Comparison of ENCODE assay signal across 21 cellular contexts in genomic region chr5:53233653-53234405, GRCh38.
A peak's percentile ranks its signal among the peaks of the same experiment; 100 is the strongest.
DNase-seq lines count a peak whose midpoint lies in the region; ATAC-seq and TF ChIP-seq lines count a peak whose summit lies in the region.
"Had no signal": no experiment of that assay in that cellular context is flagged by ENCODE, and none has a peak within 500 bp of the region (broad histone marks: within the 10 kb centered on the region; RNA-seq: fewer than 3 reads in every experiment).

No MANE protein-coding gene starts in this region.

- no peak for TF ChIP-seq POLR2A in IMR-90 (IDR thresholded peaks at IDR 0.05; ENCODE audit: low read depth, low read length)

- no peak overlapping the region for H4K8ac ChIP-seq in IMR-90 (ENCODE audit: low read depth in 2 of 2, low read length in 2 of 2)

- H3K27me3 ChIP-seq in SK-N-SH (ENCODE audit: insufficient read depth) (no peaks in the 10 kb centered on the region), IMR-90 (ENCODE audit: control insufficient read depth, insufficient read depth, low read length) (no peaks in the 10 kb centered on the region)
- H3K27me3 ChIP-seq: BE2C; BLaER1 treated with 17β-estradiol and CSF1 and Interleukin-3, amounts not matched to agents 10 nM and 100 nM had no signal

- no TSS peak for BruUV-seq in IMR-90 (replicated peaks; lab: Mats Ljungman, UMichigan)

- in situ Hi-C loops in IMR-90 (cut with MboI; ENCODE audit: low sequenced_read_pairs), result no loop called here

- H3K9me1 ChIP-seq in IMR-90 (ENCODE audit: insufficient read depth, low read length), result no peaks in the 10 kb centered on the region

- no peak overlapping the region for H2BK5ac ChIP-seq in IMR-90 (ENCODE audit: low read depth, low read length, poor library complexity, severe bottlenecking)

- H3K9me2 ChIP-seq in SK-N-SH, result no peaks in the 10 kb centered on the region

- H3K9me3 ChIP-seq in SK-N-SH, result no peaks in the 10 kb centered on the region
- H3K9me3 ChIP-seq in IMR-90 (ENCODE audit: control insufficient read depth, insufficient read depth, low read length), result peaks cover 8% of the 10 kb centered on the region; the same call in 1 of the 2 replicates
- H3K9me3 ChIP-seq: BE2C, HAP-1 had no signal

- H3K79me2 ChIP-seq in SK-N-SH (ENCODE audit: insufficient read depth), result no peaks in the 10 kb centered on the region

- H3K4ac ChIP-seq in IMR-90 (ENCODE audit: low read depth, low read length), result no peak overlapping the region

- H3K9ac ChIP-seq in SK-N-SH (no peak overlapping the region), IMR-90 (ENCODE audit: low read depth, low read length) (no peak overlapping the region)
- H3K9ac ChIP-seq: BLaER1 treated with 17β-estradiol and CSF1 and Interleukin-3, amounts not matched to agents 10 nM and 100 nM had no signal

- H3K18ac ChIP-seq in IMR-90 (ENCODE audit: low read depth, low read length), result no peak overlapping the region

- H3K4me3 ChIP-seq in SK-N-SH (ENCODE audit: low read depth in 2 of 2, low read length in 1 of 2) (no peak overlapping the region), IMR-90 (ENCODE audit: insufficient read depth, low read depth, low read length) (no peak overlapping the region), choroid plexus epithelial cell (ENCODE audit: low read depth, low read length) (no peak overlapping the region)
- H3K4me3 ChIP-seq: BLaER1 treated with 17β-estradiol and CSF1 and Interleukin-3, amounts not matched to agents 10 nM and 100 nM; HAP-1 had no signal

- no peak overlapping the region for H2BK120ac ChIP-seq in IMR-90 (ENCODE audit: low read depth, low read length)

- H3K36me3 ChIP-seq in SK-N-SH (replicated peaks in 1 of 2; ENCODE audit: control insufficient read depth in 1 of 2, insufficient read depth in 2 of 2, low read length in 1 of 2) (no peaks in the 10 kb centered on the region), IMR-90 (ENCODE audit: control insufficient read depth, insufficient read depth, low read length) (no peaks in the 10 kb centered on the region)
- H3K36me3 ChIP-seq: BE2C; BLaER1 treated with 17β-estradiol and CSF1 and Interleukin-3, amounts not matched to agents 10 nM and 100 nM; HAP-1 had no signal

- H3K4me1 ChIP-seq in SK-N-SH (ENCODE audit: control insufficient read depth in 1 of 2, insufficient read depth in 2 of 2, low read depth in 1 of 2, low read length in 1 of 2), result no peaks in the 10 kb centered on the region
- H3K4me1 ChIP-seq in IMR-90 (ENCODE audit: control insufficient read depth, insufficient read depth, low read length), result no peaks in the 10 kb centered on the region
- H3K4me1 ChIP-seq: BE2C; BLaER1 treated with 17β-estradiol and CSF1 and Interleukin-3, amounts not matched to agents 10 nM and 100 nM; HAP-1 had no signal

- intact Hi-C loops in IMR-90 (cut with micrococcal nuclease), result no loop called here

- TF ChIP-seq RAD21 in SK-N-SH (IDR thresholded peaks at IDR 0.05; ENCODE audit: low read length), result no peak
- no peak for TF ChIP-seq RAD21 in IMR-90 (IDR thresholded peaks at IDR 0.05; ENCODE audit: low read length)

- no peak for TF ChIP-seq EP300 in SK-N-SH (IDR thresholded peaks at IDR 0.05; ENCODE audit: borderline replicate concordance in 1 of 2, low read depth in 1 of 2, low read length in 1 of 2)

- H3K79me1 ChIP-seq in IMR-90 (ENCODE audit: low read depth in 1 of 2, low read length in 2 of 2), result no peaks in the 10 kb centered on the region

- no peak overlapping the region for H4K5ac ChIP-seq in IMR-90 (ENCODE audit: low read depth, low read length)

- H3K4me2 ChIP-seq in SK-N-SH (no peak overlapping the region), IMR-90 (ENCODE audit: low read depth, low read length) (no peak overlapping the region)
- H3K4me2 ChIP-seq: BLaER1 treated with 17β-estradiol and CSF1 and Interleukin-3, amounts not matched to agents 10 nM and 100 nM had no signal

- dilution Hi-C loops in IMR-90 (cut with HindIII; ENCODE audit: low sequenced_read_pairs, unreplicated experiment), result no loop called here

- H3K27ac ChIP-seq in SK-N-SH (ENCODE audit: low read depth in 2 of 2, low read length in 1 of 2) (no peak overlapping the region), IMR-90 (ENCODE audit: insufficient read depth, low read length) (no peak overlapping the region)
- H3K27ac ChIP-seq: 22Rv1; BLaER1 treated with 17β-estradiol and CSF1 and Interleukin-3, amounts not matched to agents 10 nM and 100 nM had no signal

- no peak overlapping the region for H2AK9ac ChIP-seq in IMR-90 (replicated peaks; ENCODE audit: low read depth, low read length, poor library complexity)

- DNase-seq in SK-N-SH (no peak), IMR-90 (peak; percentile 46), choroid plexus epithelial cell (ENCODE audit: low read depth) (peak; percentile 9), NCI-H345 treated with DMSO at 0.1 percent for 48 hours (lab: John Stamatoyannopoulos, UW; ENCODE audit: unreplicated experiment) (no peak), NCI-H1417 (lab: John Stamatoyannopoulos, UW) (no peak)
- no peak for DNase-seq in activated CD4-positive, alpha-beta T cell treated with anti-CD3 and anti-CD28 coated beads, Interleukin-2, amount 50 U/mL, for 4 hours
- DNase-seq: ACHN; AML-193; BE2C; CD4-positive, alpha-beta T cell; CD8-positive, alpha-beta memory T cell; DMS 273 treated with DMSO at 0.1 percent for 48 hours; DMS79 treated with DMSO at 0.1 percent for 48 hours; GF-D8; GOT3; HFFc6 had no signal

- H4K20me1 ChIP-seq in SK-N-SH (ENCODE audit: insufficient read depth) (no peaks in the 10 kb centered on the region), IMR-90 (ENCODE audit: insufficient read depth, low read length) (no peaks in the 10 kb centered on the region)
- H4K20me1 ChIP-seq: BLaER1 treated with 17β-estradiol and CSF1 and Interleukin-3, amounts not matched to agents 10 nM and 100 nM had no signal

- no peaks in the 10 kb centered on the region for H3F3A ChIP-seq in SK-N-SH (replicated peaks; ENCODE audit: insufficient read depth)

- H2AK5ac ChIP-seq in IMR-90 (ENCODE audit: low read depth, low read length), result no peak overlapping the region

- H2AFZ ChIP-seq in SK-N-SH (ENCODE audit: low read depth), result no peak overlapping the region
- no peak overlapping the region for H2AFZ ChIP-seq in IMR-90 (replicated peaks; ENCODE audit: low read length, poor library complexity)

- whole genome bisulfite sequencing in SK-N-SH (ENCODE audit: low lambda C conversion rate), result 29% methylated on average over 2 of the region's 2 CpGs
- whole genome bisulfite sequencing in IMR-90 (ENCODE audit: extremely low coverage in 2 of 2, insufficient read length in 1 of 2), 2 experiments, result no CpG with 5 or more reads among the region's 2 CpGs

- TF ChIP-seq CTCF in SK-N-SH (IDR thresholded peaks at IDR 0.05), result no peak
- TF ChIP-seq CTCF in IMR-90 (conservative IDR thresholded peaks at IDR 0.05; ENCODE audit: low read depth, low read length), result no peak
- TF ChIP-seq CTCF in choroid plexus epithelial cell (conservative IDR thresholded peaks at IDR 0.05; ENCODE audit: low read depth, low read length), result no peak

- H3K23ac ChIP-seq in IMR-90 (ENCODE audit: low read depth, low read length), result no peak overlapping the region

- POLR2A ChIA-PET in SK-N-SH (lab: Yijun Ruan, JAX) (no interaction called here), IMR-90 (lab: Charles Lee; ENCODE audit: unreplicated experiment) (no interaction called here)

- no peak overlapping the region for H3K56ac ChIP-seq in IMR-90 (ENCODE audit: extremely low read depth, insufficient read depth, low read length)

- H4K91ac ChIP-seq in IMR-90 (ENCODE audit: insufficient read depth, low read depth, low read length), result no peak overlapping the region

- ATAC-seq in SK-N-SH treated with all-trans-retinoic acid at 6 μM for 48 hours (no peak), IMR-90 (ENCODE audit: low read depth) (no peak), GM21367 (IDR thresholded peaks at IDR 0.05; ENCODE audit: unreplicated experiment) (no peak)

- CTCF ChIA-PET in SK-N-SH (lab: Yijun Ruan, JAX), result interaction anchor here (0.8 kb wide), 1 partner anchor 11 kb away, joined by 3 read pairs; no protein-coding TSS in a partner anchor
- CTCF ChIA-PET in IMR-90 (lab: Yijun Ruan, JAX), result no interaction called here

- H3K14ac ChIP-seq in IMR-90 (replicated peaks; ENCODE audit: low read depth, low read length), result no peak overlapping the region

- H2BK15ac ChIP-seq in IMR-90 (ENCODE audit: low read depth, low read length), result no peak overlapping the region

- no peak overlapping the region for H2BK20ac ChIP-seq in IMR-90 (ENCODE audit: low read depth, low read length)

TF ChIP-seq in SK-N-SH, 30 proteins besides CTCF, POLR2A, EP300 and RAD21:
- TF ChIP-seq RXRA (IDR thresholded peaks at IDR 0.05; ENCODE audit: borderline replicate concordance, low read depth) (no peak), RFX5 (IDR thresholded peaks at IDR 0.05; ENCODE audit: low read length) (peak; percentile 70)

TF ChIP-seq in SK-N-SH treated with all-trans-retinoic acid at 6 μM for 48 hours, 23 proteins besides CTCF, POLR2A, EP300 and RAD21 (continues in another document):
- TF ChIP-seq ESRRG (CRISPR knock-in tag; IDR thresholded peaks at IDR 0.05), result no peak

TF ChIP-seq in IMR-90, 13 proteins besides CTCF, POLR2A, EP300 and RAD21:
- TF ChIP-seq FOS (IDR thresholded peaks at IDR 0.05; ENCODE audit: low read depth, low read length), result no peak
- TF ChIP-seq RFX5 (IDR thresholded peaks at IDR 0.05; ENCODE audit: low read depth, low read length), result peak; percentile 75
- no peak for TF ChIP-seq ELK1 (IDR thresholded peaks at IDR 0.05; ENCODE audit: borderline replicate concordance, low read depth, low read length)

Comparison
In these comparisons a context has a peak if more than half of its experiments do, and no peak if none do; other contexts are left out.
1. DNase-seq: peak in IMR-90 (single experiment) and choroid plexus epithelial cell (single experiment); none in SK-N-SH (single experiment), NCI-H345 treated with DMSO at 0.1 percent for 48 hours (single experiment), activated CD4-positive, alpha-beta T cell treated with anti-CD3 and anti-CD28 coated beads, Interleukin-2, amount 50 U/mL, for 4 hours (0 of 2) and NCI-H1417 (0 of 3).